21 cellular contexts compared by ENCODE assay signal in the genomic region with DNA sequence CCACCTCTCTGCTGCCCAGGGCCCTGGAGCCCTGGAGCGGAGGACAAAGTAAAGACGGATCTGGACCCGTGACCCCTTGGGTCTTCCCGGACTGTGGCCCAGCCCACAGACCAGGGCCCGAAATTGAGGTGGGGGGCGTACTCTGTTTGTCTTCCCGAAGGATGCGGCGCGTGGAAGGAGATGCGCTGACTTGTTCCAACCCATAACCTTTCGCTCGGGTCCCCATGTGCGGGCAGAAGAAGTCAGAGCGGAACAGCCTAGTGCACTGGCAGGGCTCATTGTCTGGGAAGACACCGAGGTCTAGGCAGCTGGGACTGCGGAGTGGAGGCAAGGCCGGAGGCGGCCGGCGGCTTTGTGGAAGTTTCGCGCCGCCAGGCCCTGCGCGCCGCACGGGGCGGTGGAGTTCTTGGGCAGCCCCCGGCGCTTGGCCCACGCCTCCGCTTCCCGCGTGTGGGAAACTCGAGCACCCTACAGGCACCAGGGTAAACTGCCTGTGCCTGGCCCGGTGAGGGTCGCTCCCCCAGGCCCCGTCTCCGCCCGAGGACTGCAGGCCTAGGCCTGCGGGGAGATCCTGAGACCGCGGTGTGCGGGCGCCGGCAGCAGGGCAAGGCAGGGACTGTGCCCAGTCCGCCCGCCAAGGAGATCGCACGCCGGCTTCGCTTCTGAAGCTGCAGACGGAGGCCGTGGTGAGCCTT. TPM values are rescaled to one million over a fixed set of nuclear protein-coding genes. Genes with fewer than 3 reads are reported as not detected.
DNase-seq lines count a peak whose midpoint lies in the region; ATAC-seq and TF ChIP-seq lines count a peak whose summit lies in the region.
"Had no signal": no experiment of that assay in that cellular context is flagged by ENCODE, and none has a peak within 500 bp of the region (broad histone marks: within the 10 kb centered on the region; RNA-seq: fewer than 3 reads in every experiment).

No MANE protein-coding gene starts in this region.

- H3K27ac Mint-ChIP-seq in nephron: peak overlapping the region; percentile 80 to 87 (median 86)
- H3K27ac Mint-ChIP-seq in effector memory CD8-positive, alpha-beta T cell: no peak overlapping the region
- peak overlapping the region in 2 of 7 donors; percentile 22 to 42 for H3K27ac Mint-ChIP-seq in CD4-positive, alpha-beta memory T cell
- H3K27ac Mint-ChIP-seq: activated CD4-positive, alpha-beta memory T cell treated with anti-CD3 and anti-CD28 coated beads for 36 hours; activated naive CD8-positive, alpha-beta T cell treated with anti-CD3 and anti-CD28 coated beads, Interleukin-2, amount 10 ng/mL, durations not matched to agents 7 days and 5 days had no signal

- H3K4me3 Mint-ChIP-seq in nephron: peak overlapping the region; percentile 73 to 78 (median 74)
- H3K4me3 Mint-ChIP-seq in effector memory CD8-positive, alpha-beta T cell: no peak overlapping the region
- no peak overlapping the region for H3K4me3 Mint-ChIP-seq in CD4-positive, alpha-beta memory T cell
- H3K4me3 Mint-ChIP-seq: activated CD4-positive, alpha-beta memory T cell treated with anti-CD3 and anti-CD28 coated beads for 36 hours; activated naive CD8-positive, alpha-beta T cell treated with anti-CD3 and anti-CD28 coated beads, Interleukin-2, amount 10 ng/mL, durations not matched to agents 7 days and 5 days had no signal

- no peaks in the 10 kb centered on the region for H3K36me3 ChIP-seq in NT2/D1 (ENCODE audit: insufficient read depth, insufficient read length, low read length)
- no peaks in the 10 kb centered on the region for H3K36me3 ChIP-seq in CD4-positive, alpha-beta memory T cell (ENCODE audit: insufficient read depth, low read length)
- H3K36me3 ChIP-seq in effector memory CD4-positive, alpha-beta T cell (ENCODE audit: control insufficient read depth, insufficient read depth, low read length): no peaks in the 10 kb centered on the region
- H3K36me3 ChIP-seq: thoracic aorta had no signal

- TF ChIP-seq CTCF in epithelial cell of proximal tubule (conservative IDR thresholded peaks at IDR 0.05; ENCODE audit: low read depth, low read length): no peak
- TF ChIP-seq CTCF in nephron (IDR thresholded peaks at IDR 0.05; ENCODE audit: unreplicated experiment in 3 of 3): no peak

- POLR2A ChIA-PET in CD4-positive, alpha-beta memory T cell (lab: Charles Lee; ENCODE audit: partially characterized antibody): no interaction called here

- ATAC-seq in effector memory CD8-positive, alpha-beta T cell (replicated peaks): no peak
- ATAC-seq in GM19035 (IDR thresholded peaks at IDR 0.05; ENCODE audit: unreplicated experiment): no peak
- ATAC-seq: left colon had no signal

- H3K27me3 ChIP-seq in NT2/D1 (ENCODE audit: insufficient read depth, insufficient read length): peaks cover 100% of the 10 kb centered on the region
- H3K27me3 ChIP-seq in CD4-positive, alpha-beta memory T cell (ENCODE audit: insufficient read depth, low read length): peaks cover 60% of the 10 kb centered on the region
- peaks cover 54% of the 10 kb centered on the region for H3K27me3 ChIP-seq in effector memory CD4-positive, alpha-beta T cell (replicated peaks; ENCODE audit: control insufficient read depth, insufficient read depth, low read length, poor library complexity, severe bottlenecking)

- no peaks in the 10 kb centered on the region for H3K9me3 ChIP-seq in NT2/D1 (ENCODE audit: insufficient read depth, low read length)
- no peaks in the 10 kb centered on the region for H3K9me3 ChIP-seq in CD4-positive, alpha-beta memory T cell (ENCODE audit: control insufficient read depth in 1 of 2, low read length in 2 of 2)
- no peaks in the 10 kb centered on the region for H3K9me3 ChIP-seq in effector memory CD4-positive, alpha-beta T cell (ENCODE audit: control insufficient read depth, low read length)
- H3K9me3 ChIP-seq: thoracic aorta had no signal

- intact Hi-C loops in CD4-positive, alpha-beta memory T cell (cut with micrococcal nuclease): no loop called here

- DNase-seq in NT2/D1 (ENCODE audit: low read depth, low spot score) (no peak), epithelial cell of proximal tubule (ENCODE audit: low read depth) (no peak), superior temporal gyrus (ENCODE audit: extremely low spot score) (peak; percentile 64)
- DNase-seq in effector memory CD8-positive, alpha-beta T cell: no peak
- no peak for DNase-seq in CD4-positive, alpha-beta memory T cell
- DNase-seq in effector memory CD4-positive, alpha-beta T cell: no peak
- DNase-seq: activated CD4-positive, alpha-beta memory T cell treated with anti-CD3 and anti-CD28 coated beads for 36 hours; activated naive CD8-positive, alpha-beta T cell treated with anti-CD3 and anti-CD28 coated beads, Interleukin-2, amount 10 ng/mL, durations not matched to agents 7 days and 5 days; activated T-cell treated with anti-CD3 and anti-CD28 coated beads, Interleukin-2, amount 50 U/mL, for 48 hours; left colon; NCI-H2029 treated with DMSO at 0.1 percent for 48 hours; NCI-H524 treated with DMSO at 0.1 percent for 48 hours; right cardiac atrium had no signal

- peaks cover 25% of the 10 kb centered on the region for H3K4me1 Mint-ChIP-seq in nephron
- peaks cover 3 to 5% of the 10 kb centered on the region in 2 donors for H3K4me1 Mint-ChIP-seq in effector memory CD8-positive, alpha-beta T cell (ENCODE audit: low read depth in 2 of 2)
- H3K4me1 Mint-ChIP-seq in CD4-positive, alpha-beta memory T cell: peaks cover 0 to 20% (median 3%) of the 10 kb centered on the region in 4 donors

- peaks cover 16% of the 10 kb centered on the region for H3K4me1 ChIP-seq in NT2/D1 (ENCODE audit: insufficient read depth, insufficient read length)
- H3K4me1 ChIP-seq in CD4-positive, alpha-beta memory T cell (ENCODE audit: insufficient read depth, low read length): no peaks in the 10 kb centered on the region
- H3K4me1 ChIP-seq in effector memory CD4-positive, alpha-beta T cell (ENCODE audit: control insufficient read depth, insufficient read depth, low read length, poor library complexity, severe bottlenecking): no peaks in the 10 kb centered on the region

- peak overlapping the region; percentile 44 for H3K9ac ChIP-seq in NT2/D1 (ENCODE audit: insufficient read length, low read depth)

- peaks cover 13% of the 10 kb centered on the region for H3K36me3 Mint-ChIP-seq in nephron (ENCODE audit: low read depth)
- H3K36me3 Mint-ChIP-seq in effector memory CD8-positive, alpha-beta T cell (ENCODE audit: insufficient read depth): peaks cover 9% of the 10 kb centered on the region
- peaks cover 0 to 2% of the 10 kb centered on the region in 2 donors for H3K36me3 Mint-ChIP-seq in CD4-positive, alpha-beta memory T cell
- H3K36me3 Mint-ChIP-seq: activated naive CD8-positive, alpha-beta T cell treated with anti-CD3 and anti-CD28 coated beads, Interleukin-2, amount 10 ng/mL, durations not matched to agents 7 days and 5 days had no signal

- peaks cover 100% of the 10 kb centered on the region for H3K27me3 Mint-ChIP-seq in nephron (ENCODE audit: low read depth)
- peaks cover 88 to 100% of the 10 kb centered on the region in 2 donors for H3K27me3 Mint-ChIP-seq in effector memory CD8-positive, alpha-beta T cell
- peaks cover 64 to 65% of the 10 kb centered on the region in 2 donors for H3K27me3 Mint-ChIP-seq in CD4-positive, alpha-beta memory T cell

- H3K27ac ChIP-seq in CD4-positive, alpha-beta memory T cell (ENCODE audit: low read depth, low read length): no peak overlapping the region
- no peak overlapping the region for H3K27ac ChIP-seq in effector memory CD4-positive, alpha-beta T cell (ENCODE audit: insufficient read depth, low read length, poor library complexity, severe bottlenecking)
- H3K27ac ChIP-seq: epithelial cell of prostate, SK-N-MC, thoracic aorta had no signal

- CTCF ChIA-PET in CD4-positive, alpha-beta memory T cell (lab: Charles Lee; ENCODE audit: partially characterized antibody): no interaction called here

- H3K4me3 ChIP-seq in NT2/D1 (ENCODE audit: insufficient read length, low read depth): peak overlapping the region; percentile 2
- H3K4me3 ChIP-seq in epithelial cell of proximal tubule (ENCODE audit: low read depth, low read length): peak overlapping the region; percentile 42
- no peak overlapping the region for H3K4me3 ChIP-seq in CD4-positive, alpha-beta memory T cell (ENCODE audit: low read length in 2 of 2)
- H3K4me3 ChIP-seq in effector memory CD4-positive, alpha-beta T cell (ENCODE audit: insufficient read depth, low read depth, low read length, poor library complexity, severe bottlenecking): no peak overlapping the region
- H3K4me3 ChIP-seq: SK-N-MC, thoracic aorta had no signal

- H3K9me3 Mint-ChIP-seq in nephron: no peaks in the 10 kb centered on the region
- peaks cover 0 to 3% of the 10 kb centered on the region in 2 donors for H3K9me3 Mint-ChIP-seq in effector memory CD8-positive, alpha-beta T cell
- H3K9me3 Mint-ChIP-seq in CD4-positive, alpha-beta memory T cell: peaks cover 0 to 37% (median 24%) of the 10 kb centered on the region in 8 donors
- H3K9me3 Mint-ChIP-seq: activated naive CD8-positive, alpha-beta T cell treated with anti-CD3 and anti-CD28 coated beads, Interleukin-2, amount 10 ng/mL, durations not matched to agents 7 days and 5 days had no signal

RNA-seq across cellular contexts. Expression of gene POU3F3, which starts 9.8 kb away (rescaled TPM):
- total RNA-seq in epithelial cell of proximal tubule: 22.1 and 34.0 TPM in 2 replicates
- not detected for total RNA-seq in CD4-positive, alpha-beta memory T cell
- polyA plus RNA-seq in CD4-positive, alpha-beta memory T cell: not detected
- total RNA-seq: activated CD4-positive, alpha-beta memory T cell treated with anti-CD3 and anti-CD28 coated beads for 36 hours; activated naive CD8-positive, alpha-beta T cell treated with anti-CD3 and anti-CD28 coated beads, Interleukin-2, amount 10 ng/mL, durations not matched to agents 7 days and 5 days; MCF 10A; mucosa of gallbladder had no signal
- polyA plus RNA-seq: BJ had no signal

Comparison
In these comparisons a context has a peak if more than half of its experiments do, and no peak if none do; other contexts are left out.
1. H3K4me3 ChIP-seq: peak in NT2/D1 (single experiment) and epithelial cell of proximal tubule (single experiment); none in CD4-positive, alpha-beta memory T cell (0 of 2) and effector memory CD4-positive, alpha-beta T cell (single experiment).
2. H3K27ac Mint-ChIP-seq: peak in nephron (3 of 3); none in effector memory CD8-positive, alpha-beta T cell (0 of 2).
3. H3K4me3 Mint-ChIP-seq: peak in nephron (3 of 3); none in effector memory CD8-positive, alpha-beta T cell (0 of 2) and CD4-positive, alpha-beta memory T cell (0 of 8).
4. RNA of gene POU3F3, which starts 9.8 kb away (total RNA-seq): 22.1 to 34.0 TPM in epithelial cell of proximal tubule; not detected in CD4-positive, alpha-beta memory T cell; every median in the first group is over 10 times any median in the second.